In the genomic region with DNA sequence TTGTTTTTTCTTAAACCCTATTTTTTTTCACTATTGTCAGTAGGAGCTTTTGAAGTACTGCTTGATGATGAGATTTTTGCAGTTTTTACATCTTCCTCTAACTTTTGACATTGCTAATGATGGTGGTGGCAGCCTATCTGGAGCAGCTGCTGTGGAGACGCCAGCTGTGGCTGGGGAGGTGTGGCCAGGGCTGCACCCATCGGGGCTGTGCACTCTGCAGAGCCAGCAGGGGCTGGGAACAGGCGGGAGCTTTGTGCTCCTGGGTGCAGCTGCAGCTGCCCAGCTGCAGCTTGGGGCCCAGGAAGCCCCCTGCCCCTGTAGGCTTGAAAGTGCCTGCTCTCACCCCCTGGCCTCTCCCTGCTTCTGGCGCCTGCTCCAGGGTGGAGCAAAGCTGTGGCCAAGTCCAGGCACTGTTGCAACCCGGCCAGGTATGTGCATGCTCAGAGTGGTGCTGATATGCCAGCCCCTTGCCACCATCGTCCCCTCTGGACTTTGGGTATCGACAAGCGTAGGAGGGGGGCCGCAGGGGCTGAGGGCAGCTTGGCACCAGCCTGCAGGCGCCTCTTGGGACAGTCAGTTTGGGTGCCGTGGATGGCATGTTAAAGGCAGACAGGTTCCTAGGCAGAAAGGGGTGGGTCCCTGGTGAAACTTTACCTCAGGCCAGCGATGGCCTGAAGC, we compare ENCODE assay signal across 20 cellular contexts. TPM values are rescaled to one million over a fixed set of nuclear protein-coding genes. Genes with fewer than 3 reads are reported as not detected.
DNase-seq lines count a peak whose midpoint lies in the region; ATAC-seq, FAIRE-seq and TF ChIP-seq lines count a peak whose summit lies in the region.
"Had no signal": no experiment of that assay in that cellular context is flagged by ENCODE, and none has a peak within 500 bp of the region (broad histone marks: within the 10 kb centered on the region; RNA-seq: fewer than 3 reads in every experiment).

No MANE protein-coding gene starts in this region.

- H3K9me3 ChIP-seq in BE2C: peaks cover 3% of the 10 kb centered on the region; the same call in 1 of the 2 replicates
- H3K9me3 ChIP-seq in trophoblast cell (ENCODE audit: insufficient read depth, low read depth, low read length): peaks cover 13% of the 10 kb centered on the region

- H3K18ac ChIP-seq in trophoblast cell (ENCODE audit: low read length): peak overlapping the region; percentile 37

- H3K36me3 Mint-ChIP-seq in immature natural killer cell: peaks cover 4 to 25% (median 11%) of the 10 kb centered on the region in 3 donors

- H2AFZ ChIP-seq in trophoblast cell (ENCODE audit: insufficient read depth, low read length, poor library complexity): no peak overlapping the region
- H2AFZ ChIP-seq: GM23338 had no signal

- FAIRE-seq in HTR-8/SVneo (lab: Jason Lieb, UNC): no peak

- DNase-seq in BE2C: peak; percentile 39
- peak; percentile 8 for DNase-seq in H7
- DNase-seq in dorsolateral prefrontal cortex: peak in 4 of 10 donors; percentile 25 to 61 (median 52)
- DNase-seq in trophoblast cell: no peak
- no peak for DNase-seq in NCI-H2196 treated with DMSO at 0.1 percent for 48 hours (lab: John Stamatoyannopoulos, UW; ENCODE audit: unreplicated experiment)
- DNase-seq in immature natural killer cell: no peak
- no peak for DNase-seq in HTR-8/SVneo (ENCODE audit: insufficient read length, low spot score)
- DNase-seq: ACHN, GDM1, NCI-H1417, NCI-H187, NCI-H226, NCI-H524, NCI-H82, PC-3, RPMI8226 had no signal

- no peak for ATAC-seq in GM21528 (IDR thresholded peaks at IDR 0.05; ENCODE audit: low FRiP score, unreplicated experiment)
- ATAC-seq: GM23338, PC-3 had no signal

- H3K36me3 ChIP-seq in BE2C (no peaks in the 10 kb centered on the region; the same call in 1 of the 2 replicates), H7 (replicated peaks; ENCODE audit: control insufficient read depth, insufficient read depth, low read length) (peaks cover 5% of the 10 kb centered on the region), trophoblast cell (ENCODE audit: control insufficient read depth in 1 of 2, insufficient read depth in 2 of 2, low read length in 2 of 2) (peaks cover 15 to 23% of the 10 kb centered on the region in 2 experiments)

- no peaks in the 10 kb centered on the region for H3K27me3 ChIP-seq in BE2C
- no peaks in the 10 kb centered on the region for H3K27me3 ChIP-seq in H7 (ENCODE audit: control insufficient read depth, insufficient read depth, low read length)
- no peaks in the 10 kb centered on the region for H3K27me3 ChIP-seq in dorsolateral prefrontal cortex
- no peaks in the 10 kb centered on the region for H3K27me3 ChIP-seq in trophoblast cell (ENCODE audit: insufficient read depth, low read length)
- H3K27me3 ChIP-seq: SJSA1 had no signal

- no peak overlapping the region for H3K14ac ChIP-seq in trophoblast cell (ENCODE audit: low read length)

- H4K8ac ChIP-seq in trophoblast cell (ENCODE audit: low read depth, low read length): no peak overlapping the region

- no CpG with 5 or more reads among the region's 12 CpGs for WGBS in trophoblast cell (ENCODE audit: extremely low coverage, insufficient coverage, insufficient read length)

- no peak overlapping the region for H4K12ac ChIP-seq in trophoblast cell (ENCODE audit: low read depth, low read length)

- H3K4me3 Mint-ChIP-seq in immature natural killer cell: no peak overlapping the region
- H3K4me3 Mint-ChIP-seq: GM23338 had no signal

- no peak overlapping the region for H3K23ac ChIP-seq in trophoblast cell (ENCODE audit: low read length)

- H3K4me1 Mint-ChIP-seq in immature natural killer cell: peaks cover 2 to 8% of the 10 kb centered on the region in 2 donors
- H3K4me1 Mint-ChIP-seq: GM23338 had no signal

- no peaks in the 10 kb centered on the region for H3K27me3 Mint-ChIP-seq in immature natural killer cell (ENCODE audit: low read depth in 3 of 3)

- no peaks in the 10 kb centered on the region for H3K79me1 ChIP-seq in trophoblast cell (ENCODE audit: low read length)

- H2BK5ac ChIP-seq in trophoblast cell (ENCODE audit: low read depth, low read length, poor library complexity): no peak overlapping the region

- no peak overlapping the region for H2BK120ac ChIP-seq in trophoblast cell (ENCODE audit: insufficient read depth, low read length, poor library complexity)

- H2AK5ac ChIP-seq in trophoblast cell (ENCODE audit: low read length): no peak overlapping the region

- H3K4me2 ChIP-seq in trophoblast cell (ENCODE audit: low read length): no peak overlapping the region
- H3K4me2 ChIP-seq: GM23338, KMS-11 had no signal

- peaks cover 11% of the 10 kb centered on the region for H3K4me1 ChIP-seq in BE2C
- peaks cover 0 to 5% of the 10 kb centered on the region in 2 experiments for H3K4me1 ChIP-seq in trophoblast cell (ENCODE audit: control insufficient read depth in 1 of 2, insufficient read depth in 2 of 2, low read length in 2 of 2)
- H3K4me1 ChIP-seq: SJSA1 had no signal

- no peak overlapping the region for H3K9ac ChIP-seq in trophoblast cell (ENCODE audit: low read length)
- H3K9ac ChIP-seq: KMS-11 had no signal

- no peak overlapping the region for H2BK12ac ChIP-seq in trophoblast cell (ENCODE audit: low read length)

- no peak for TF ChIP-seq CTCF in BE2C (IDR thresholded peaks at IDR 0.05; ENCODE audit: low read depth, low read length)
- no peak for TF ChIP-seq CTCF in dorsolateral prefrontal cortex (IDR thresholded peaks at IDR 0.05 in 54 of 56, conservative IDR thresholded peaks at IDR 0.05 in 2 of 56; ENCODE audit: low read depth in 1 of 56, partially characterized antibody in 56 of 56)

- H3K27ac ChIP-seq in dorsolateral prefrontal cortex: peak overlapping the region in 37 of 59 donors; percentile 6 to 82 (median 64)
- no peak overlapping the region for H3K27ac ChIP-seq in trophoblast cell (ENCODE audit: low read depth, low read length)
- H3K27ac ChIP-seq: KMS-11, SJSA1 had no signal

- no peaks in the 10 kb centered on the region for H3K9me3 Mint-ChIP-seq in immature natural killer cell

- H3K79me2 ChIP-seq in trophoblast cell (ENCODE audit: control insufficient read depth, insufficient read depth, low read length, poor library complexity): peaks cover 3% of the 10 kb centered on the region

- no peak overlapping the region for H4K91ac ChIP-seq in trophoblast cell (ENCODE audit: low read depth, low read length)

- no peak overlapping the region for H3K27ac Mint-ChIP-seq in immature natural killer cell
- H3K27ac Mint-ChIP-seq: GM23338 had no signal

- intact Hi-C loops in dorsolateral prefrontal cortex (cut with DNase I): no loop called here

- H3K4ac ChIP-seq in trophoblast cell (ENCODE audit: low read depth, low read length): no peak overlapping the region

- no peak overlapping the region for H3K4me3 ChIP-seq in BE2C (ENCODE audit: low read depth, low read length)
- no peak overlapping the region for H3K4me3 ChIP-seq in H7 (ENCODE audit: insufficient read depth, low read depth, low read length)
- no peak overlapping the region for H3K4me3 ChIP-seq in dorsolateral prefrontal cortex
- no peak overlapping the region for H3K4me3 ChIP-seq in trophoblast cell (ENCODE audit: low read depth, low read length)
- H3K4me3 ChIP-seq: GM23338, SJSA1 had no signal

RNA-seq across cellular contexts. Expression of a gene that starts 39.2 kb away (rescaled TPM):
- polyA plus RNA-seq in BE2C (2012; ENCODE audit: insufficient read depth, insufficient read length, low read depth): 6.9 TPM
- total RNA-seq in H7 (2014; rRNA removed; shearing (Covaris generic)): 6.7 and 8.1 TPM in 2 replicates
- total RNA-seq in dorsolateral prefrontal cortex: 10 to 100 TPM; 39.6 to 77.6 (median 61.7) TPM
- polyA plus RNA-seq in trophoblast cell (2013): 10.4 and 14.4 TPM in 2 replicates
- polyA plus RNA-seq in immature natural killer cell: 10 to 100 TPM in 2 of 3 donors, 1 to 10 TPM in 1; 6.1 to 23.9 (median 17.9) TPM

Comparison
In these comparisons a context has a peak if more than half of its experiments do, and no peak if none do; other contexts are left out.
1. DNase-seq: peak in BE2C (single experiment) and H7 (single experiment); none in trophoblast cell (0 of 2), NCI-H2196 treated with DMSO at 0.1 percent for 48 hours (single experiment), immature natural killer cell (0 of 3) and HTR-8/SVneo (single experiment).